8 cellular contexts compared by ENCODE assay signal in the genomic region with DNA sequence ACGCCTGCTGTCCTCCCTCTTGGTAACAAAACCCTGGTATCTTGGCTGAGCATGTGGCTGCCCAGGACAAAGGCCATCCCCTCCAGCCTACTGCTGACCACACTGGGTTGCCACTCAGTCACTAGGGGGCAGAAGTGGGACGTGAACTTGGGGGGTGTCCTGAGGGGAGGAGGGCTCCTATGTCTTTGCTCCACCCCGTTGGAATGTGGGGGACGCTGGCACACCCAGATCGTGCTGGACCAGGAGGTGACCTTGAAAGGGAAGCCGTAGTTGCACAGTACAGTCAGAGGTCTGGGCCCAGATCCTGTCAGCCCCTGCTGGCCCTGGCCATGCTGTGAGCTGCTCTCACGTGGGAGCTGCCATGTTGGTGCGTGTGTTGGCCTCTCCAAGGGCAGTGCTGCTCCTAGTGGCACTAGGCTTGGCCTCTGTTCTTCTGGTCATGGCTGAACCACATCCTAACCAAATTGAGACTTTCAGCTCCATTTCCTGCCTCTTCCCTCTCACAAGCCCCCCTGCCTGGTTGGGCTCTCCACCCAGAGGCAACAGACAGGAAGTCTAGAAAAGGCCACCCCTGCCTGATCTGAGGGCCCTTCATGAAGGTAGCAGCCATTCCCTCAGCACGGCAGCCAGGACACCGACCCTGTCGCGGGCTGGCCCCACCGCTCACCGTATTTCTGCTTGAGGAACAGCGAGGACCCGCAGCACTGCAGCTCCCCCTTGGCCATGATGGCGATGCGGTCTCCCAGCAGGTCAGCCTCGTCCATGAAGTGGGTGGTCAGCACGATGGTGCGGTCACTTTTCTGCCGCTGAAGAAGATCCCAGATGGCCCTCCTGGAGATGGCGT. TPM values are rescaled to one million over a fixed set of nuclear protein-coding genes. Genes with fewer than 3 reads are reported as not detected.
DNase-seq lines count a peak whose midpoint lies in the region; ATAC-seq and TF ChIP-seq lines count a peak whose summit lies in the region.

No MANE protein-coding gene starts in this region.

- H3K4me1 ChIP-seq in right atrium auricular region = no peaks in the 10 kb centered on the region
- no peaks in the 10 kb centered on the region for H3K4me1 ChIP-seq in Panc1 (ENCODE audit: control insufficient read depth, insufficient read depth, low read length)

- POLR2A ChIA-PET in Panc1 (lab: Charles Lee) = interaction anchor here (0.6 kb wide), 1 partner anchor 41 kb away, joined by 3 read pairs; no protein-coding TSS in a partner anchor

- BruUV-seq in Panc1 (replicated peaks; lab: Mats Ljungman, UMichigan) = no TSS peak

- ATAC-seq in Right ventricle myocardium inferior (peak; percentile 42), Panc1 (peak; percentile 72; the same call in 1 of the 2 replicates)

- DNase-seq in Right ventricle myocardium inferior (ENCODE audit: missing footprints) (no peak), right atrium auricular region (ENCODE audit: low spot score) (no peak), Panc1 (ENCODE audit: low read depth, low spot score) (peak; percentile 15), fibroblast of the conjunctiva (ENCODE audit: low read depth) (peak; percentile 6), skeletal muscle cell (ENCODE audit: low read depth) (peak; percentile 1), Ammon's horn (ENCODE audit: low spot score) (no peak), germinal center (ENCODE audit: low spot score) (no peak), kidney glomerular epithelial cell (lab: John Stamatoyannopoulos, UW) (no peak)

- H3K4me3 ChIP-seq in right atrium auricular region = no peak overlapping the region
- no peak overlapping the region for H3K4me3 ChIP-seq in Panc1 (ENCODE audit: low read depth in 2 of 2, low read length in 2 of 2)
- no peak overlapping the region for H3K4me3 ChIP-seq in skeletal muscle cell (ENCODE audit: low read depth, low read length)

- intact Hi-C loops in Right ventricle myocardium inferior (cut with DNase I) = no loop called here
- intact Hi-C loops in Panc1 (cut with micrococcal nuclease; ENCODE audit: unreplicated experiment) = no loop called here

- no peak overlapping the region for H3K27ac ChIP-seq in right atrium auricular region
- no peak overlapping the region for H3K27ac ChIP-seq in Panc1 (ENCODE audit: low read length)

- peak in 1 of 2 donors; percentile 51 for TF ChIP-seq CTCF in right atrium auricular region (IDR thresholded peaks at IDR 0.05)
- no peak for TF ChIP-seq CTCF in Panc1 (IDR thresholded peaks at IDR 0.05)

- in situ Hi-C loops in Panc1 (cut with HindIII; ENCODE audit: low pct_unique_long_range_greater_than_20kb, low sequenced_read_pairs) = no loop called here

- H3K36me3 ChIP-seq in right atrium auricular region = peaks cover 10% of the 10 kb centered on the region
- no peaks in the 10 kb centered on the region for H3K36me3 ChIP-seq in Panc1 (ENCODE audit: control insufficient read depth, insufficient read depth, low read length)

- CTCF ChIA-PET in Panc1 (lab: Charles Lee) = no interaction called here

- H3K27me3 ChIP-seq in right atrium auricular region (no peaks in the 10 kb centered on the region), Panc1 (ENCODE audit: control insufficient read depth, insufficient read depth, low read length) (no peaks in the 10 kb centered on the region)

- H3K9me3 ChIP-seq in right atrium auricular region (no peaks in the 10 kb centered on the region), Panc1 (ENCODE audit: control insufficient read depth, insufficient read depth, low read depth, low read length) (no peaks in the 10 kb centered on the region)

RNA-seq across cellular contexts. Expression of a gene that starts 29.0 kb away (rescaled TPM):
- total RNA-seq in Right ventricle myocardium inferior = 105 TPM
- total RNA-seq in right atrium auricular region = 100 to 1,000 TPM in 1 of 2 donors, 10 to 100 TPM in 1; 93.6 to 124 TPM
- 249 TPM for total RNA-seq in Panc1 (2021; ENCODE audit: unreplicated experiment)
- 210 TPM for polyA plus RNA-seq in Panc1 (2012; ENCODE audit: insufficient read length)

RNA-seq across cellular contexts. Expression of a gene that starts 43.6 kb away (rescaled TPM):
- total RNA-seq in Right ventricle myocardium inferior = 7.4 TPM
- 10 to 100 TPM in 1 of 2 donors, 1 to 10 TPM in 1; 7.5 to 10.1 TPM for total RNA-seq in right atrium auricular region
- 58.4 TPM for total RNA-seq in Panc1 (2021; ENCODE audit: unreplicated experiment)
- polyA plus RNA-seq in Panc1 (2012; ENCODE audit: insufficient read length) = 93.9 TPM

RNA-seq across cellular contexts. Expression of a gene that starts 45.5 kb away (rescaled TPM):
- total RNA-seq in Right ventricle myocardium inferior = 205 TPM
- total RNA-seq in right atrium auricular region = 100 to 1,000 TPM in 1 of 2 donors, 10 to 100 TPM in 1; 71.8 to 108 TPM
- 117 TPM for total RNA-seq in Panc1 (2021; ENCODE audit: unreplicated experiment)
- polyA plus RNA-seq in Panc1 (2012; ENCODE audit: insufficient read length) = 178 TPM

Comparison
In these comparisons a context has a peak if more than half of its experiments do, and no peak if none do; other contexts are left out.
1. DNase-seq: peak in Panc1 (single experiment), fibroblast of the conjunctiva (single experiment) and skeletal muscle cell (single experiment); none in Right ventricle myocardium inferior (single experiment), right atrium auricular region (single experiment), Ammon's horn (single experiment), germinal center (single experiment) and kidney glomerular epithelial cell (single experiment).